1 cellular context compared by ENCODE assay signal in the genomic region with DNA sequence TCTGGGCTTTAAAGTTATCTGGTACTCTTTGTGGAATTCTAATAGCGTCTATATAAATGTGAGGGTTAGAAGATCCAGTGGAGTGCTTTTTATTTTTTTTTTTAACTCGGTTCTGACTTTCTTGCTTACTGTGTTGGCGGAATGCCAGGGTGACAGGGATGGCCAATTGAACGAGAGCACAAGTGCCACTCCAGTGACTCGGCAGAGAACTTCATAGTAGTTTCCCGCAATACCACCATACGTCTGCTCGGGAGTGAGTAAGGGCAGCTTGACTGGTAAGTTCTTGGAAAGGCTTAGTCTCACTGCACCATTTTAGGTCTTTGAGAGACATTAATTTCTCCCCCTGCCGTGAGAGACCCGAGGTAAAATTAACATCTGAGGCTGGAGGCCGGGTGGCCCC.
TF ChIP-seq lines count a peak whose summit lies in the region.

No MANE protein-coding gene starts in this region.

TF ChIP-seq in IMR-90, 13 proteins besides CTCF, POLR2A, EP300 and RAD21:
- TF ChIP-seq, protein P1, sequence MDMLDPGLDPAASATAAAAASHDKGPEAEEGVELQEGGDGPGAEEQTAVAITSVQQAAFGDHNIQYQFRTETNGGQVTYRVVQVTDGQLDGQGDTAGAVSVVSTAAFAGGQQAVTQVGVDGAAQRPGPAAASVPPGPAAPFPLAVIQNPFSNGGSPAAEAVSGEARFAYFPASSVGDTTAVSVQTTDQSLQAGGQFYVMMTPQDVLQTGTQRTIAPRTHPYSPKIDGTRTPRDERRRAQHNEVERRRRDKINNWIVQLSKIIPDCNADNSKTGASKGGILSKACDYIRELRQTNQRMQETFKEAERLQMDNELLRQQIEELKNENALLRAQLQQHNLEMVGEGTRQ (IDR thresholded peaks at IDR 0.05; ENCODE audit: low read depth, low read length), result no peak
- TF ChIP-seq NFE2L2 (IDR thresholded peaks at IDR 0.05; ENCODE audit: low read depth, low read length), result no peak
- TF ChIP-seq FOS (IDR thresholded peaks at IDR 0.05; ENCODE audit: low read depth, low read length), result no peak
- no peak for TF ChIP-seq RFX5 (IDR thresholded peaks at IDR 0.05; ENCODE audit: low read depth, low read length)
- no peak for TF ChIP-seq MAFK (IDR thresholded peaks at IDR 0.05; ENCODE audit: low read depth, low read length)
- TF ChIP-seq SMC3 (IDR thresholded peaks at IDR 0.05; ENCODE audit: low read depth, low read length), result no peak
- no peak for TF ChIP-seq BHLHE40 (IDR thresholded peaks at IDR 0.05; ENCODE audit: low read depth, low read length)
- TF ChIP-seq, protein P2, sequence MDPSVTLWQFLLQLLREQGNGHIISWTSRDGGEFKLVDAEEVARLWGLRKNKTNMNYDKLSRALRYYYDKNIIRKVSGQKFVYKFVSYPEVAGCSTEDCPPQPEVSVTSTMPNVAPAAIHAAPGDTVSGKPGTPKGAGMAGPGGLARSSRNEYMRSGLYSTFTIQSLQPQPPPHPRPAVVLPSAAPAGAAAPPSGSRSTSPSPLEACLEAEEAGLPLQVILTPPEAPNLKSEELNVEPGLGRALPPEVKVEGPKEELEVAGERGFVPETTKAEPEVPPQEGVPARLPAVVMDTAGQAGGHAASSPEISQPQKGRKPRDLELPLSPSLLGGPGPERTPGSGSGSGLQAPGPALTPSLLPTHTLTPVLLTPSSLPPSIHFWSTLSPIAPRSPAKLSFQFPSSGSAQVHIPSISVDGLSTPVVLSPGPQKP (IDR thresholded peaks at IDR 0.05; ENCODE audit: borderline replicate concordance, low read depth, low read length), result no peak
- TF ChIP-seq CEBPB (IDR thresholded peaks at IDR 0.05; ENCODE audit: low read depth, low read length), result no peak
- no peak for TF ChIP-seq MXI1 (IDR thresholded peaks at IDR 0.05; ENCODE audit: borderline replicate concordance, low read depth, low read length)
- TF ChIP-seq RCOR1 (IDR thresholded peaks at IDR 0.05; ENCODE audit: insufficient replicate concordance, low read length), result no peak
- TF ChIP-seq MAZ (IDR thresholded peaks at IDR 0.05; ENCODE audit: borderline replicate concordance, low read depth, low read length), result no peak
- TF ChIP-seq CHD1 (IDR thresholded peaks at IDR 0.05; ENCODE audit: low read depth, low read length), result no peak
